Comparison of ENCODE assay signal across 9 cellular contexts in the genomic region with DNA sequence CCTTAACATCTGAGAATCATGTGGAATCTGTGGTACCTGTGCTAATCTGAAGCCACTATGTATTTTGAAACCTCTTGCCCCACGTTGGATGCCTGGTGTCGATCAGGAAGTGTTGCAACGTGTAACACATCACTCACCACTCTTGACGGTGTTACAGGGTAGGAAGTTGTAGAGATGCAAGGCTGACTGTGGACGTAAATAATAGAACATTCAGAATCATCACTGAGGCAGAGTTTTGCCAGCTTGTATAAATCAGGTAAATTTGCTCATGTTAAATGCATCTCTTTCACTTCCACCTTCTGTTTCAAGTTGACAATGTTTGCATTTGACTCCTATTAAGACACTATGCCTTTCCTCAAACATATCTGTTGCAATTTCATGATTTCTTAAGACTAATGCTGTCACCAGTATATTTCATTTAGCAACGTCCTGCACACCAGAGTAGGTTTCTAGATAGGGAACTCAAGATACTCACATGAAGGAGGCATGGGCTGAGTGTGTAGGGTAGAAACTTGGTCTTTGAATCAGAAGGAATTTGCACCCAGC. TPM values are rescaled to one million over a fixed set of nuclear protein-coding genes. Genes with fewer than 3 reads are reported as not detected.
DNase-seq lines count a peak whose midpoint lies in the region; ATAC-seq and TF ChIP-seq lines count a peak whose summit lies in the region.
"Had no signal": no experiment of that assay in that cellular context is flagged by ENCODE, and none has a peak within 500 bp of the region (broad histone marks: within the 10 kb centered on the region; RNA-seq: fewer than 3 reads in every experiment).

No MANE protein-coding gene starts in this region.

- intact Hi-C loops in posterior vena cava (cut with DNase I), result no loop called here

- DNase-seq in GF-D8 (lab: John Stamatoyannopoulos, UW), result peak; percentile 62
- no peak for DNase-seq in epithelial cell of prostate (ENCODE audit: low read depth, low spot score)
- no peak for DNase-seq in HUDEP-2 (lab: John Stamatoyannopoulos, UW; ENCODE audit: unreplicated experiment in 76 of 76)
- DNase-seq in NCI-H774 (lab: John Stamatoyannopoulos, UW), result no peak
- no peak for DNase-seq in erythroblast (lab: John Stamatoyannopoulos, UW)
- no peak for DNase-seq in posterior vena cava (ENCODE audit: low spot score)
- DNase-seq: left ventricle myocardium superior had no signal

- peak overlapping the region; percentile 34 for H3K27ac ChIP-seq in epithelial cell of prostate

- ATAC-seq in GM21619 (IDR thresholded peaks at IDR 0.05; ENCODE audit: unreplicated experiment) (peak; percentile 47), HG03571 (IDR thresholded peaks at IDR 0.05; ENCODE audit: unreplicated experiment) (peak; percentile 53)
- ATAC-seq: left ventricle myocardium superior had no signal

- TF ChIP-seq POLR2A in erythroblast (IDR thresholded peaks at IDR 0.05; ENCODE audit: low read length), result no peak

RNA-seq across cellular contexts. Expression of gene BASP1, which starts 38.1 kb away (rescaled TPM):
- total RNA-seq in posterior vena cava, result 10 to 100 TPM; 25.2 to 31.4 TPM
